ENCODE assay signal across 7 cellular contexts in genomic region chr10:47964262-47964661, GRCh38. TPM values are rescaled to one million over a fixed set of nuclear protein-coding genes. Genes with fewer than 3 reads are reported as not detected.
"Had no signal": no experiment of that assay in that cellular context is flagged by ENCODE, and none has a peak within 500 bp of the region (broad histone marks: within the 10 kb centered on the region; RNA-seq: fewer than 3 reads in every experiment).

No MANE protein-coding gene starts in this region.

RNA-seq across cellular contexts. Expression of gene FAM25C, which starts 35.3 kb away (rescaled TPM):
- total RNA-seq: activated CD4-positive, alpha-beta memory T cell treated with anti-CD3 and anti-CD28 coated beads, Interleukin-2, amount 10 ng/mL, durations not matched to agents 7 days and 5 days; activated CD8-positive, alpha-beta memory T cell treated with anti-CD3 and anti-CD28 coated beads, Interleukin-2, amount 10 ng/mL, durations not matched to agents 7 days and 5 days; LHCN-M2; NCI-H460; Peyer's patch; T-helper 1 cell treated with Interleukin-12 subunit alpha and Interleukin-12 subunit beta and Interleukin-4 antibody, amounts not matched to agents 30 ng/mL and 1 ng/mL, for 36 hours; T-helper 2 cell treated with Interferon-gamma antibody and Interleukin-4, amounts not matched to agents 100 ng/mL and 5 ng/mL, for 36 hours had no signal

RNA-seq across cellular contexts. Expression of gene NPY4R2, which starts 45.8 kb away (rescaled TPM):
- total RNA-seq: activated CD4-positive, alpha-beta memory T cell treated with anti-CD3 and anti-CD28 coated beads, Interleukin-2, amount 10 ng/mL, durations not matched to agents 7 days and 5 days; activated CD8-positive, alpha-beta memory T cell treated with anti-CD3 and anti-CD28 coated beads, Interleukin-2, amount 10 ng/mL, durations not matched to agents 7 days and 5 days; LHCN-M2; NCI-H460; T-helper 1 cell treated with Interleukin-12 subunit alpha and Interleukin-12 subunit beta and Interleukin-4 antibody, amounts not matched to agents 30 ng/mL and 1 ng/mL, for 36 hours; T-helper 2 cell treated with Interferon-gamma antibody and Interleukin-4, amounts not matched to agents 100 ng/mL and 5 ng/mL, for 36 hours had no signal
